Comparison of ENCODE assay signal across 20 cellular contexts in the genomic region with DNA sequence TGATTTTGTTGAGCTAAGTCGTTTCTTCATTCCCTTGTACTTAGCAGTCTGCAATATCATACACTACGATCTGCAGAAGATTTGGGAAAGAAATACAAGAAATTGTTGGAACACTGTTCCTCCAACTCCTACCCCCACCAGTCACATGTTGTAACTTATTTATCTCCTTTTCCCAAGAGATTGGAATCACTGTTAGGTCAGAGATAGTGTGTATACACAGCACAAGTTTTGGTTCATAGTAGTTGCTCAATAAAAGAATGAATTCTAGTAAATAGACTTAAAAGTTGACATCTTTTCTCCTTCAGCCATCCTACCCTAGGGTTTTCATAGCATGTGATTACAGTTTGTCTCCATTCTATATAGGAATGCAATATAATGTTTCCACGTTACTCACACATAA.
"Had no signal": no experiment of that assay in that cellular context is flagged by ENCODE, and none has a peak within 500 bp of the region (broad histone marks: within the 10 kb centered on the region; RNA-seq: fewer than 3 reads in every experiment).

No MANE protein-coding gene starts in this region.

- DNase-seq: activated CD4-positive, alpha-beta memory T cell treated with anti-CD3 and anti-CD28 coated beads for 36 hours; activated CD4-positive, alpha-beta T cell treated with anti-CD3 and anti-CD28 coated beads, Interleukin-2, amount 10 ng/mL, durations not matched to agents 7 days and 5 days; activated CD4-positive, CD25-positive, alpha-beta regulatory T cell; activated CD8-positive, alpha-beta memory T cell treated with anti-CD3 and anti-CD28 coated beads for 24 hours; activated gamma-delta T cell treated with Interleukin-2 at 50 U/mL for 16 hours; activated naive CD4-positive, alpha-beta T cell treated with anti-CD3 and anti-CD28 coated beads, Interleukin-2, amount 10 ng/mL, durations not matched to agents 7 days and 5 days; activated naive CD8-positive, alpha-beta T cell treated with anti-CD3 and anti-CD28 coated beads for 36 hours; activated T-cell treated with anti-CD3 and anti-CD28 coated beads, Interleukin-2, amount 50 U/mL, for 4 hours; anterior cingulate cortex; central memory CD4-positive, alpha-beta T cell; NCI-H1105 treated with DMSO at 0.1 percent for 48 hours; NCI-H1436 treated with DMSO at 0.1 percent for 48 hours; NCI-H187; NCI-H2081; NCI-H510A treated with DMSO at 0.1 percent for 48 hours; PC-3; SHP77; T-helper 2 cell; T1000 had no signal

- H3K27ac Mint-ChIP-seq: activated CD4-positive, alpha-beta memory T cell treated with anti-CD3 and anti-CD28 coated beads for 36 hours; activated CD4-positive, alpha-beta T cell treated with anti-CD3 and anti-CD28 coated beads, Interleukin-2, amount 10 ng/mL, durations not matched to agents 7 days and 5 days; activated naive CD4-positive, alpha-beta T cell treated with anti-CD3 and anti-CD28 coated beads, Interleukin-2, amount 10 ng/mL, durations not matched to agents 7 days and 5 days; activated naive CD8-positive, alpha-beta T cell treated with anti-CD3 and anti-CD28 coated beads for 36 hours; activated T-helper 17 cell treated with anti-CD3 and anti-CD28 coated beads, Interleukin-2, amount 50 U/mL, for 72 hours had no signal

- H3K27me3 Mint-ChIP-seq: activated CD4-positive, alpha-beta memory T cell treated with anti-CD3 and anti-CD28 coated beads for 36 hours; activated CD4-positive, alpha-beta T cell treated with anti-CD3 and anti-CD28 coated beads, Interleukin-2, amount 10 ng/mL, durations not matched to agents 7 days and 5 days; activated naive CD4-positive, alpha-beta T cell treated with anti-CD3 and anti-CD28 coated beads, Interleukin-2, amount 10 ng/mL, durations not matched to agents 7 days and 5 days; activated naive CD8-positive, alpha-beta T cell treated with anti-CD3 and anti-CD28 coated beads for 36 hours; activated T-helper 17 cell treated with anti-CD3 and anti-CD28 coated beads, Interleukin-2, amount 50 U/mL, for 72 hours had no signal

- ATAC-seq: activated T-cell treated with anti-CD3 and anti-CD28 coated beads, Interleukin-2, amount 50 U/mL, for 4 hours; activated T-helper 17 cell treated with anti-CD3 and anti-CD28 coated beads, Interleukin-2, amount 50 U/mL, for 72 hours; PC-3 had no signal

- H3K4me3 Mint-ChIP-seq: activated CD4-positive, alpha-beta memory T cell treated with anti-CD3 and anti-CD28 coated beads for 36 hours; activated CD4-positive, alpha-beta T cell treated with anti-CD3 and anti-CD28 coated beads, Interleukin-2, amount 10 ng/mL, durations not matched to agents 7 days and 5 days; activated naive CD4-positive, alpha-beta T cell treated with anti-CD3 and anti-CD28 coated beads, Interleukin-2, amount 10 ng/mL, durations not matched to agents 7 days and 5 days; activated naive CD8-positive, alpha-beta T cell treated with anti-CD3 and anti-CD28 coated beads for 36 hours; activated T-cell treated with anti-CD3 and anti-CD28 coated beads, Interleukin-2, amount 50 U/mL, for 4 hours; activated T-helper 17 cell treated with anti-CD3 and anti-CD28 coated beads, Interleukin-2, amount 50 U/mL, for 72 hours had no signal
